Comparison of ENCODE assay signal across 18 cellular contexts in genomic region chr20:11378252-11378651, GRCh38.
"Had no signal": no experiment of that assay in that cellular context is flagged by ENCODE, and none has a peak within 500 bp of the region (broad histone marks: within the 10 kb centered on the region; RNA-seq: fewer than 3 reads in every experiment).

No MANE protein-coding gene starts in this region.

- H3K36me3 ChIP-seq: esophagus squamous epithelium, lower lobe of right lung, pancreas, sigmoid colon, spleen, suprapubic skin had no signal

- H3K27ac ChIP-seq: lower lobe of right lung, pancreas, sigmoid colon, spleen, suprapubic skin had no signal

- H3K9me3 ChIP-seq: esophagus squamous epithelium, lower lobe of right lung, pancreas, sigmoid colon, suprapubic skin had no signal

- H3K27me3 ChIP-seq: esophagus squamous epithelium, pancreas, sigmoid colon, spleen, suprapubic skin had no signal

- DNase-seq: activated CD4-positive, alpha-beta T cell treated with anti-CD3 and anti-CD28 coated beads for 1 hour; activated CD4-positive, alpha-beta T cell treated with anti-CD3 and anti-CD28 coated beads, Interleukin-2, amount 50 U/mL, for 4 hours; activated naive CD4-positive, alpha-beta T cell; activated naive CD8-positive, alpha-beta T cell treated with anti-CD3 and anti-CD28 coated beads, Interleukin-2, amount 10 ng/mL, durations not matched to agents 7 days and 5 days; activated T-cell treated with anti-CD3 and anti-CD28 coated beads for 4 hours; cortex of kidney; effector CD4-positive, alpha-beta T cell; esophagus squamous epithelium; hippocampal formation; left cardiac atrium; lower lobe of right lung; naive thymus-derived CD4-positive, alpha-beta T cell; pancreas; sigmoid colon; spleen; T1000; trophoblast cell had no signal

- H3K4me3 ChIP-seq: esophagus squamous epithelium, lower lobe of right lung, pancreas, sigmoid colon, spleen, suprapubic skin had no signal
